Comparison of ENCODE assay signal across 8 cellular contexts in genomic region chr5:60844429-60844890, GRCh38. TPM values are rescaled to one million over a fixed set of nuclear protein-coding genes. Genes with fewer than 3 reads are reported as not detected.
DNase-seq lines count a peak whose midpoint lies in the region; ATAC-seq, FAIRE-seq and TF ChIP-seq lines count a peak whose summit lies in the region.

No MANE protein-coding gene starts in this region.

- H3K4me3 ChIP-seq in GM12875 (ENCODE audit: low read depth, low read length), result peak overlapping the region; percentile 86
- H3K4me3 ChIP-seq in PC-3 (ENCODE audit: low read length), result peak overlapping the region; percentile 44; the same call in 1 of the 2 replicates
- H3K4me3 ChIP-seq in endothelial cell of umbilical vein (replicated peaks in 1 of 3; ENCODE audit: insufficient read depth in 1 of 3, low read depth in 1 of 3, low read length in 3 of 3), result peak overlapping the region in 2 of 3 experiments; percentile 36 to 55
- peak overlapping the region; percentile 68 to 98 (median 89) for H3K4me3 ChIP-seq in pancreas

- no peak for TF ChIP-seq POLR2A in endothelial cell of umbilical vein (IDR thresholded peaks at IDR 0.05; ENCODE audit: low read depth, low read length)

- H3K9ac ChIP-seq in PC-3 (ENCODE audit: low read length) (no peak overlapping the region), endothelial cell of umbilical vein (replicated peaks; ENCODE audit: extremely low read depth, insufficient read depth, low read length) (no peak overlapping the region)

- dilution Hi-C loops in endothelial cell of umbilical vein (cut with MboI; ENCODE audit: extremely low pct_ligation_motif_present, low sequenced_read_pairs), result no loop called here

- no TSS peak for BruUV-seq in PC-3 (replicated peaks; lab: Mats Ljungman, UMichigan)
- no TSS peak for BruUV-seq in endothelial cell of umbilical vein (replicated peaks; lab: Mats Ljungman, UMichigan)

- TF ChIP-seq CTCF in GM12875 (IDR thresholded peaks at IDR 0.05; ENCODE audit: borderline replicate concordance, insufficient read depth, low read depth, low read length), result no peak
- no peak for TF ChIP-seq CTCF in PC-3 (conservative IDR thresholded peaks at IDR 0.05; ENCODE audit: low read depth, low read length)
- no peak for TF ChIP-seq CTCF in endothelial cell of umbilical vein (IDR thresholded peaks at IDR 0.05; ENCODE audit: extremely low read depth in 1 of 2, insufficient read depth in 1 of 2, low read depth in 1 of 2, low read length in 2 of 2)
- no peak for TF ChIP-seq CTCF in pancreas (IDR thresholded peaks at IDR 0.05)

- H3K9me3 ChIP-seq in PC-3 (ENCODE audit: low read length), result no peaks in the 10 kb centered on the region
- H3K9me3 ChIP-seq in endothelial cell of umbilical vein (replicated peaks; ENCODE audit: control insufficient read depth, insufficient read depth, low read length), result no peaks in the 10 kb centered on the region
- H3K9me3 ChIP-seq in pancreas, result no peaks in the 10 kb centered on the region

- H3K36me3 ChIP-seq in PC-3 (ENCODE audit: low read depth, low read length), result no peaks in the 10 kb centered on the region
- H3K36me3 ChIP-seq in endothelial cell of umbilical vein (ENCODE audit: control insufficient read depth in 2 of 2, extremely low read depth in 1 of 2, insufficient read depth in 2 of 2, low read length in 2 of 2), result no peaks in the 10 kb centered on the region
- H3K36me3 ChIP-seq in pancreas, result no peaks in the 10 kb centered on the region

- ATAC-seq in PC-3 (no peak; the same call in 1 of the 2 replicates), pancreas (no peak)

- peak overlapping the region; percentile 50; the same call in 1 of the 2 replicates for H2AFZ ChIP-seq in PC-3 (ENCODE audit: low read length)
- H2AFZ ChIP-seq in endothelial cell of umbilical vein (ENCODE audit: low read depth, low read length), result peak overlapping the region; percentile 85

- H3K9me1 ChIP-seq in endothelial cell of umbilical vein (replicated peaks; ENCODE audit: control insufficient read depth, extremely low read depth, insufficient read depth, low read length), result no peaks in the 10 kb centered on the region

- 0 out of 2 replicates have a peak overlapping the region, but pooled peaks have one; percentile 26 for H3K4me2 ChIP-seq in PC-3 (ENCODE audit: low read length)
- peak overlapping the region; percentile 81 for H3K4me2 ChIP-seq in endothelial cell of umbilical vein (ENCODE audit: insufficient read depth, low read length)

- WGBS in pancreas, 2 donors, result 0% methylated on average over 17 to 20 of the region's 20 CpGs

- intact Hi-C loops in PC-3 (cut with micrococcal nuclease), result loop anchor here (2.0 kb wide), 1 partner anchor 168 kb away; no protein-coding TSS in a partner anchor
- intact Hi-C loops in endothelial cell of umbilical vein (cut with micrococcal nuclease), result loop anchor here (10.0 kb wide), 1 partner anchor 140 kb away; the partner anchor contains the start of gene DEPDC1B
- intact Hi-C loops in pancreas (cut with DNase I), result no loop called here

- H4K20me1 ChIP-seq in PC-3 (ENCODE audit: low read length), result no peaks in the 10 kb centered on the region
- no peaks in the 10 kb centered on the region for H4K20me1 ChIP-seq in endothelial cell of umbilical vein (replicated peaks; ENCODE audit: control insufficient read depth, extremely low read depth, insufficient read depth, low read length)

- H3K4me1 ChIP-seq in PC-3 (ENCODE audit: insufficient read depth, low read length), result no peaks in the 10 kb centered on the region
- H3K4me1 ChIP-seq in endothelial cell of umbilical vein (ENCODE audit: control insufficient read depth, extremely low read depth, insufficient read depth, low read length), result peaks cover 11% of the 10 kb centered on the region
- peaks cover 0 to 4% (median 0%) of the 10 kb centered on the region in 3 donors for H3K4me1 ChIP-seq in pancreas

- no peaks in the 10 kb centered on the region for H3K9me2 ChIP-seq in PC-3 (replicated peaks; ENCODE audit: low read length)

- POLR2A ChIA-PET in PC-3 (lab: Charles Lee; ENCODE audit: unreplicated experiment) (no interaction called here), endothelial cell of umbilical vein (lab: Charles Lee) (no interaction called here)

- H3F3A ChIP-seq in PC-3 (ENCODE audit: low read length, unreplicated experiment), result no peaks in the 10 kb centered on the region

- no peak for DNase-seq in PC-3
- no peak for DNase-seq in endothelial cell of umbilical vein (ENCODE audit: low read depth, low spot score)
- DNase-seq in pancreas, result no peak
- DNase-seq in GDM1 (lab: John Stamatoyannopoulos, UW), result no peak
- no peak for DNase-seq in OCI-M1 (lab: John Stamatoyannopoulos, UW)
- no peak for DNase-seq in NCI-H446 treated with DMSO at 0.1 percent for 48 hours (lab: John Stamatoyannopoulos, UW)
- no peak for DNase-seq in 8988T

- H3K27ac ChIP-seq in PC-3 (ENCODE audit: low read length) (no peak overlapping the region), endothelial cell of umbilical vein (ENCODE audit: insufficient read depth, low read depth, low read length) (no peak overlapping the region), pancreas (peak overlapping the region; percentile 39 to 47 (median 43))

- FAIRE-seq in endothelial cell of umbilical vein (lab: Jason Lieb, UNC) (no peak), pancreas (lab: Jason Lieb, UNC) (no peak)

- H3K27me3 ChIP-seq in PC-3 (ENCODE audit: low read length) (no peaks in the 10 kb centered on the region), endothelial cell of umbilical vein (ENCODE audit: control insufficient read depth in 2 of 2, insufficient read depth in 2 of 2, low read length in 2 of 2) (peaks cover 36 to 71% of the 10 kb centered on the region in 2 experiments), pancreas (no peaks in the 10 kb centered on the region)

- CTCF ChIA-PET in PC-3 (lab: Charles Lee), result interaction anchor here (0.7 kb wide), 1 partner anchor 145 kb away, joined by 3 read pairs; the partner anchor contains the start of gene DEPDC1B
- CTCF ChIA-PET in endothelial cell of umbilical vein (lab: Charles Lee), result interaction anchor here (0.6 to 1.1 kb wide), 4 partner anchors 29 to 166 kb away, joined by 3 to 5 read pairs (median 3); no protein-coding TSS in a partner anchor

- no peaks in the 10 kb centered on the region for H3K79me2 ChIP-seq in PC-3 (ENCODE audit: low read length)
- no peaks in the 10 kb centered on the region for H3K79me2 ChIP-seq in endothelial cell of umbilical vein (ENCODE audit: control insufficient read depth, insufficient read depth, low read length)

TF ChIP-seq in endothelial cell of umbilical vein, 7 proteins besides CTCF, POLR2A, EP300 and RAD21:
- no peak for TF ChIP-seq FOS (IDR thresholded peaks at IDR 0.05; ENCODE audit: borderline replicate concordance, insufficient read depth, low read length)
- TF ChIP-seq POLR2AphosphoS5 (IDR thresholded peaks at IDR 0.05; ENCODE audit: insufficient read depth, low read depth, low read length), result no peak
- no peak for TF ChIP-seq GATA2 (IDR thresholded peaks at IDR 0.05; ENCODE audit: insufficient read depth, insufficient read length, low read depth, low read length)

RNA-seq across cellular contexts. Expression of gene ELOVL7, which starts 0.4 kb away (rescaled TPM):
- total RNA-seq in PC-3 (2014; rRNA removed), result 0.69 and 1.2 TPM in 2 replicates
- 0.09 TPM in 1 of 2 replicates, not detected in the other for total RNA-seq in endothelial cell of umbilical vein
- polyA plus RNA-seq in endothelial cell of umbilical vein, result 0.01 and 0.18 TPM in 2 replicates
- not detected in 2 replicates for polyA plus RNA-seq in endothelial cell of umbilical vein (2011; cell fraction: cytosol; rRNA removed)
- polyA plus RNA-seq in endothelial cell of umbilical vein (2011; cell fraction: nucleus; rRNA removed), result 0.32 and 0.80 TPM in 2 replicates
- polyA plus RNA-seq in endothelial cell of umbilical vein (2012), result not detected in 2 replicates
- 0.42 TPM in 1 of 2 replicates, not detected in the other for polyA minus RNA-seq in endothelial cell of umbilical vein
- polyA minus RNA-seq in endothelial cell of umbilical vein (2011; cell fraction: cytosol; rRNA and poly(A)+ RNA removed), result 1.2 TPM
- polyA minus RNA-seq in endothelial cell of umbilical vein (2011; cell fraction: nucleus; rRNA and poly(A)+ RNA removed), result 0.43 TPM in 1 of 2 replicates, not detected in the other
- 10 to 100 TPM in 2 of 6 donors, 1 to 10 TPM in 4; 6.1 to 11.1 (median 6.8) TPM for total RNA-seq in pancreas
- polyA plus RNA-seq in pancreas, result 1 to 10 TPM; 3.4 to 4.4 TPM

Comparison
In these comparisons a context has a peak if more than half of its experiments do, and no peak if none do; other contexts are left out.
1. H3K27ac ChIP-seq: peak in pancreas (4 of 4); none in PC-3 (single experiment) and endothelial cell of umbilical vein (single experiment).
2. intact Hi-C loops: an anchor here in PC-3 (2.0 kb wide) and endothelial cell of umbilical vein (10.0 kb wide); none called in pancreas.
3. Peak in every context shown above with its lines, with median percentiles within 50 percentile points of each other: H3K4me3 ChIP-seq.